Comparison of ENCODE assay signal across 8 cellular contexts in the genomic region with DNA sequence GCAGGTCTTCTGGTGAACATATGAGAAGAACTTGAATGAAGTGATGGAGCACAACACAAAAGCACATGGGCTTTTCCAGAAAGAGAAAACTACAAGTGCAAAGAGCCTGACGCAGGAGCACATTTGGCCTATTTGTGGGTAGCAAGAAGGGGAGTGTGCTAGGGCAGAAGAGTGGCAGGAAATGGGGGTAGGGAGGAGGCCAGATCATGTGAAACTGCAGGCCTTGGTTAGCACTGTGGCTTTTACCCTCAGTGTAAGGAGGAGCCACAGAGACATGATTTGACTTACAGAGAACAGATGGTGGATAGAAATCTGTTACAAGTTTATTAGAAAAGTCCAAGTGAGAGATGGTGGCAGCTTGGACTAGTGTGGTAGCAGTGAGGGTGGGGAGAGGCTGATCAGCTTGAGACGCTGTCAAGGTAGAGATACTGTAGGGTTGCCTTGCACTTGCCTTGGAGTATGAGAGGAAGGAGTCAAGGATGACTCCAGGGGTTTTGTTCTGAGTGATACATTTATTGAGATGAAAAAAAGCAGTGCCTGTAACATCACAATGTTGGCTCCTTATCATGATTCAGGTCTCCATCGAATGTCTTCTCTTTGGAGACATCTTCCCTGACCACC.
DNase-seq lines count a peak whose midpoint lies in the region; ATAC-seq and TF ChIP-seq lines count a peak whose summit lies in the region.

No MANE protein-coding gene starts in this region.

- peak; percentile 99 for ATAC-seq in HG03432 (IDR thresholded peaks at IDR 0.05; ENCODE audit: unreplicated experiment)

- H3K4me3 ChIP-seq in tibial nerve, result no peak overlapping the region

- TF ChIP-seq CTCF in GM20000 (IDR thresholded peaks at IDR 0.05; ENCODE audit: extremely low read depth, missing control alignments), result no peak
- no peak for TF ChIP-seq CTCF in tibial nerve (IDR thresholded peaks at IDR 0.05)
- TF ChIP-seq CTCF in osteocyte (IDR thresholded peaks at IDR 0.05), result no peak

- no peaks in the 10 kb centered on the region for H3K27me3 ChIP-seq in tibial nerve

- H3K36me3 ChIP-seq in tibial nerve, result no peaks in the 10 kb centered on the region

- peaks cover 8% of the 10 kb centered on the region for H3K27me3 Mint-ChIP-seq in osteocyte (ENCODE audit: unreplicated experiment)

- peaks cover 0 to 9% (median 0%) of the 10 kb centered on the region in 4 donors for H3K9me3 ChIP-seq in tibial nerve

- no peaks in the 10 kb centered on the region for H3K4me1 Mint-ChIP-seq in osteocyte (ENCODE audit: unreplicated experiment)

- whole genome bisulfite sequencing in tibial nerve, 2 donors, result 88 to 93% methylated on average over 3 of the region's 3 CpGs

- TF ChIP-seq EP300 in tibial nerve (IDR thresholded peaks at IDR 0.05), result no peak

- peaks cover 0 to 5% (median 0%) of the 10 kb centered on the region in 4 donors for H3K4me1 ChIP-seq in tibial nerve

- no peaks in the 10 kb centered on the region for H3K9me3 Mint-ChIP-seq in osteocyte (ENCODE audit: unreplicated experiment)

- DNase-seq in GM20000 (ENCODE audit: low spot score) (peak; percentile 4), tibial nerve (ENCODE audit: low spot score in 2 of 2) (no peak), NCI-H526 (lab: John Stamatoyannopoulos, UW) (no peak), osteocyte (ENCODE audit: extremely low spot score, unreplicated experiment) (no peak), NCI-H187 treated with DMSO at 0.1 percent for 48 hours (lab: John Stamatoyannopoulos, UW) (no peak)
- DNase-seq in activated T-cell treated with anti-CD3 and anti-CD28 coated beads, Interleukin-2, amount 50 U/mL, for 1 hour, result peak; percentile 25
- peak; percentile 26 for DNase-seq in stimulated activated CD8-positive, alpha-beta memory T cell treated with anti-CD3 and anti-CD28 coated beads, Interleukin-12 subunit alpha, Interleukin-12 subunit beta, amount 100 ng/mL, for 24 hours (ENCODE audit: extremely low read depth)

- no peak overlapping the region for H3K4me3 Mint-ChIP-seq in osteocyte (ENCODE audit: unreplicated experiment)

- no peaks in the 10 kb centered on the region for H3K36me3 Mint-ChIP-seq in osteocyte (ENCODE audit: unreplicated experiment)

- TF ChIP-seq POLR2A in tibial nerve (IDR thresholded peaks at IDR 0.05), result no peak

- H3K27ac ChIP-seq in tibial nerve, result no peak overlapping the region

- H3K27ac Mint-ChIP-seq in osteocyte (ENCODE audit: unreplicated experiment), result no peak overlapping the region

Comparison
In these comparisons a context has a peak if more than half of its experiments do, and no peak if none do; other contexts are left out.
1. DNase-seq: peak in GM20000 (single experiment), activated T-cell treated with anti-CD3 and anti-CD28 coated beads, Interleukin-2, amount 50 U/mL, for 1 hour (single experiment) and stimulated activated CD8-positive, alpha-beta memory T cell treated with anti-CD3 and anti-CD28 coated beads, Interleukin-12 subunit alpha, Interleukin-12 subunit beta, amount 100 ng/mL, for 24 hours (single experiment); none in tibial nerve (0 of 2), NCI-H526 (0 of 2), osteocyte (single experiment) and NCI-H187 treated with DMSO at 0.1 percent for 48 hours (single experiment).